In genomic region chr4:72567821-72568620, GRCh38 we compare ENCODE assay signal across 8 cellular contexts. TPM values are rescaled to one million over a fixed set of nuclear protein-coding genes. Genes with fewer than 3 reads are reported as not detected.
DNase-seq lines count a peak whose midpoint lies in the region; ATAC-seq and TF ChIP-seq lines count a peak whose summit lies in the region.

No MANE protein-coding gene starts in this region.

- H3K9me3 Mint-ChIP-seq in CD4-positive, CD25-positive, alpha-beta regulatory T cell: peaks cover 0 to 7% (median 0%) of the 10 kb centered on the region in 7 donors
- H3K9me3 Mint-ChIP-seq in activated T-helper 17 cell treated with anti-CD3 and anti-CD28 coated beads, Interleukin-2, amount 50 U/mL, for 72 hours: peaks cover 4% of the 10 kb centered on the region

- H3K4me1 Mint-ChIP-seq in CD4-positive, CD25-positive, alpha-beta regulatory T cell: peaks cover 0 to 18% (median 4%) of the 10 kb centered on the region in 4 donors
- peaks cover 3% of the 10 kb centered on the region for H3K4me1 Mint-ChIP-seq in activated T-helper 17 cell treated with anti-CD3 and anti-CD28 coated beads, Interleukin-2, amount 50 U/mL, for 72 hours

- peak overlapping the region; percentile 75 to 90 (median 77) for H3K4me3 Mint-ChIP-seq in CD4-positive, CD25-positive, alpha-beta regulatory T cell
- peak overlapping the region; percentile 64 for H3K4me3 Mint-ChIP-seq in activated T-helper 17 cell treated with anti-CD3 and anti-CD28 coated beads, Interleukin-2, amount 50 U/mL, for 72 hours

- no peaks in the 10 kb centered on the region for H3K9me3 ChIP-seq in CD4-positive, CD25-positive, alpha-beta regulatory T cell (ENCODE audit: control insufficient read depth in 2 of 2, low read length in 2 of 2)
- H3K9me3 ChIP-seq in neutrophil: no peaks in the 10 kb centered on the region

- no peaks in the 10 kb centered on the region for H3K36me3 Mint-ChIP-seq in CD4-positive, CD25-positive, alpha-beta regulatory T cell
- no peaks in the 10 kb centered on the region for H3K36me3 Mint-ChIP-seq in activated T-helper 17 cell treated with anti-CD3 and anti-CD28 coated beads, Interleukin-2, amount 50 U/mL, for 72 hours (ENCODE audit: low read depth)

- TF ChIP-seq CTCF in NB4 (IDR thresholded peaks at IDR 0.05; ENCODE audit: low read depth, low read length) (no peak), neutrophil (IDR thresholded peaks at IDR 0.05) (no peak)

- no peaks in the 10 kb centered on the region for H3K4me1 ChIP-seq in CD4-positive, CD25-positive, alpha-beta regulatory T cell (ENCODE audit: control insufficient read depth, insufficient read depth, low read length, poor library complexity, severe bottlenecking)
- peaks cover 20 to 21% of the 10 kb centered on the region in 2 experiments for H3K4me1 ChIP-seq in neutrophil (ENCODE audit: control insufficient read depth in 1 of 2, insufficient read depth in 1 of 2, low read depth in 1 of 2, low read length in 1 of 2)

- ATAC-seq in CD4-positive, CD25-positive, alpha-beta regulatory T cell (ENCODE audit: low read depth in 2 of 2): peak in 1 of 2 donors; percentile 46
- peak; percentile 32 for ATAC-seq in GM19023 (IDR thresholded peaks at IDR 0.05; ENCODE audit: unreplicated experiment)
- ATAC-seq in activated T-helper 17 cell treated with anti-CD3 and anti-CD28 coated beads, Interleukin-2, amount 50 U/mL, for 72 hours (replicated peaks): peak; percentile 28
- no peak for ATAC-seq in GM19467 (IDR thresholded peaks at IDR 0.05; ENCODE audit: unreplicated experiment)

- TF ChIP-seq POLR2A in NB4 (IDR thresholded peaks at IDR 0.05; ENCODE audit: extremely low read depth, insufficient read length): no peak

- DNase-seq in CD4-positive, CD25-positive, alpha-beta regulatory T cell: peak in 2 of 3 donors; percentile 5 to 7
- peak; percentile 16 for DNase-seq in NB4 (ENCODE audit: low read depth)
- DNase-seq in glomerular visceral epithelial cell (ENCODE audit: extremely low spot score): peak; percentile 96
- no peak for DNase-seq in NCI-H1694 treated with DMSO at 0.1 percent for 48 hours (lab: John Stamatoyannopoulos, UW)

- no peak overlapping the region for H3K27ac Mint-ChIP-seq in CD4-positive, CD25-positive, alpha-beta regulatory T cell
- H3K27ac Mint-ChIP-seq in activated T-helper 17 cell treated with anti-CD3 and anti-CD28 coated beads, Interleukin-2, amount 50 U/mL, for 72 hours: no peak overlapping the region

- no peak overlapping the region for H3K4me3 ChIP-seq in CD4-positive, CD25-positive, alpha-beta regulatory T cell (ENCODE audit: low read depth, low read length)
- no peak overlapping the region for H3K4me3 ChIP-seq in NB4 (ENCODE audit: low read depth, low read length)
- peak overlapping the region; percentile 54 to 66 for H3K4me3 ChIP-seq in neutrophil (ENCODE audit: low read depth in 1 of 2, low read length in 1 of 2)

- peaks cover 62% of the 10 kb centered on the region for H3K27me3 Mint-ChIP-seq in CD4-positive, CD25-positive, alpha-beta regulatory T cell
- peaks cover 52% of the 10 kb centered on the region for H3K27me3 Mint-ChIP-seq in activated T-helper 17 cell treated with anti-CD3 and anti-CD28 coated beads, Interleukin-2, amount 50 U/mL, for 72 hours

- H3K27ac ChIP-seq in CD4-positive, CD25-positive, alpha-beta regulatory T cell (ENCODE audit: insufficient read depth, low read length, poor library complexity, severe bottlenecking): no peak overlapping the region
- no peak overlapping the region for H3K27ac ChIP-seq in neutrophil

- peaks cover 17% of the 10 kb centered on the region for H3K27me3 ChIP-seq in CD4-positive, CD25-positive, alpha-beta regulatory T cell (ENCODE audit: control insufficient read depth, insufficient read depth, low read length)
- peaks cover 86% of the 10 kb centered on the region for H3K27me3 ChIP-seq in neutrophil

- H3K36me3 ChIP-seq in CD4-positive, CD25-positive, alpha-beta regulatory T cell (ENCODE audit: control insufficient read depth, insufficient read depth, low read length): no peaks in the 10 kb centered on the region
- H3K36me3 ChIP-seq in neutrophil: no peaks in the 10 kb centered on the region

RNA-seq across cellular contexts. Expression of gene ADAMTS3, which starts 1.0 kb away (rescaled TPM):
- total RNA-seq in CD4-positive, CD25-positive, alpha-beta regulatory T cell: not detected
- polyA plus RNA-seq in CD4-positive, CD25-positive, alpha-beta regulatory T cell: under 1 TPM in 1 of 4 donors, not detected in 3; 0.34 TPM
- total RNA-seq in activated T-helper 17 cell treated with anti-CD3 and anti-CD28 coated beads, Interleukin-2, amount 50 U/mL, for 72 hours: not detected

Comparison
In these comparisons a context has a peak if more than half of its experiments do, and no peak if none do; other contexts are left out.
1. H3K4me3 ChIP-seq: peak in neutrophil (2 of 2); none in CD4-positive, CD25-positive, alpha-beta regulatory T cell (single experiment) and NB4 (single experiment).